ENCODE assay signal across 8 cellular contexts in the genomic region with DNA sequence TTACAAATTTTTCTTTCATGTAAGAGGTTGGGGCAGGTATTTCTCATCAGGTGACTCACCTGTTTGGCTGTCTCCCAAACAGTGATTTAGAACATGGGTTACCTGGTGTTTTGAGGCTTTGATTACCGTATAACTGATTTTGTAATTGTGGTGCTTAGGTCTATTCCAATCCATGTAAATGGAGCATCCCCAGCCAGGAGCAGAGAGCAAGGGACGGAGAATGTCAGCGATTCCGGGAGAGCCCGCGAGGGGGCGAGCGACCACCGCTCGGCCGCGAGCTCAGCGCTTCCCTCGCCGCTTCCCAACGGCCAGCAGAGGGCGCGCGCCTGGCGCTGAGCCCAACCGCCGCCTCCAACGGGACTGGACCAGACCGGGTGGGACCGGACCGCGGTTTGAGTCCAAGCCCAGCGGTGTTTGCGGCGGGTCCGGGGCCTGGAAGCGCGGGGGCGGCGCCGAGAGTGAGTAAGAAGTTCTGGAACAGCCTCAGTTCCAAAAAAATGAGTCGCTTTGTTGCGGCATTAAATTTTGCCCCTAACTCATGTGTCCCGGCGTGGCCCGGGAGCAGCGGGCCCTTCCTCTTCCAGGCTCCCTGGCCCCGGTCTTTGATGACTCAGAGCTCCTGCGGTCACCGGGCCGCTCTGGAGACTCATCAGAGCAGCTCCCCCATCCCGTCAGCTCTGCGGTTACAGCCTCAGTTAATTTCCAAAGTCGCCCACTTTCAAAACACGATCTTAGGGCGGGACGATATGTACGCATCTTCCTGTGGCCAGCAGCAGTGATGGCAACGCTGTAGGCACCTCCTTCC. TPM values are rescaled to one million over a fixed set of nuclear protein-coding genes. Genes with fewer than 3 reads are reported as not detected.
DNase-seq lines count a peak whose midpoint lies in the region; ATAC-seq and TF ChIP-seq lines count a peak whose summit lies in the region.
"Not testable (repeated sequence)": the region's sequence is repeated elsewhere in the genome, so short reads cannot be mapped to it uniquely, and the experiment has no call there.

No MANE protein-coding gene starts in this region.

- not testable (repeated sequence) for H3K36me3 ChIP-seq in skeletal muscle satellite cell (ENCODE audit: insufficient read depth, low read length)

- ATAC-seq in GM19467 (IDR thresholded peaks at IDR 0.05; ENCODE audit: unreplicated experiment) (peak; percentile 81), HG03039 (IDR thresholded peaks at IDR 0.05; ENCODE audit: unreplicated experiment) (peak; percentile 43), left lobe of liver (peak; percentile 92)
- peak; percentile 51 to 58 for ATAC-seq in activated CD4-positive, CD25-positive, alpha-beta regulatory T cell treated with anti-CD3 and anti-CD28 coated beads, Interleukin-2, amount 50 U/mL, for 24 hours
- ATAC-seq in effector memory CD8-positive, alpha-beta T cell (replicated peaks): peak; percentile 79

- H3K4me3 Mint-ChIP-seq in Calu3 (ENCODE audit: low read depth, unreplicated experiment); effector memory CD8-positive, alpha-beta T cell: not testable (repeated sequence)

- not testable (repeated sequence) for H3K27me3 Mint-ChIP-seq in Calu3 (ENCODE audit: unreplicated experiment); effector memory CD8-positive, alpha-beta T cell

- H3K4me2 ChIP-seq in skeletal muscle satellite cell (ENCODE audit: low read length): peak overlapping the region; percentile 68

- TF ChIP-seq CTCF in Calu3 (IDR thresholded peaks at IDR 0.05; ENCODE audit: unreplicated experiment): not testable (repeated sequence)

- H3K9me3 Mint-ChIP-seq in Calu3 (ENCODE audit: low read depth, unreplicated experiment); effector memory CD8-positive, alpha-beta T cell: not testable (repeated sequence)

- peak; percentile 2 for DNase-seq in Calu3
- DNase-seq in NAMALWA (ENCODE audit: low spot score): peak; percentile 30
- peak in 1 of 3 experiments; percentile 6 for DNase-seq in effector memory CD8-positive, alpha-beta T cell
- not testable (repeated sequence) for DNase-seq in left lobe of liver (ENCODE audit: low spot score)

- CTCF ChIA-PET in Calu3 (lab: Charles Lee): interaction anchor here (1.2 kb wide), 1 partner anchor 142 kb away, joined by 3 read pairs; no protein-coding TSS in a partner anchor

- not testable (repeated sequence) for H3K36me3 Mint-ChIP-seq in Calu3 (ENCODE audit: insufficient read depth, unreplicated experiment); effector memory CD8-positive, alpha-beta T cell (ENCODE audit: insufficient read depth)

- not testable (repeated sequence) for H3K27me3 ChIP-seq in skeletal muscle satellite cell (ENCODE audit: control insufficient read depth, insufficient read depth, low read length)

- not testable (repeated sequence) for H3K9me3 ChIP-seq in skeletal muscle satellite cell (replicated peaks; ENCODE audit: low read length)

- BruUV-seq in Calu3 (replicated peaks; lab: Mats Ljungman, UMichigan): not testable (repeated sequence)

- H3K27ac Mint-ChIP-seq in Calu3 (ENCODE audit: unreplicated experiment); effector memory CD8-positive, alpha-beta T cell: not testable (repeated sequence)

- H3K4me1 Mint-ChIP-seq in Calu3 (ENCODE audit: low read depth, unreplicated experiment); effector memory CD8-positive, alpha-beta T cell (ENCODE audit: low read depth in 2 of 2): not testable (repeated sequence)

- peaks cover 11% of the 10 kb centered on the region for H3K4me1 ChIP-seq in skeletal muscle satellite cell (ENCODE audit: control insufficient read depth, insufficient read depth, low read length)

- intact Hi-C loops in Calu3 (cut with micrococcal nuclease; ENCODE audit: unreplicated experiment): loop anchor here (5.0 kb wide), 1 partner anchor 191 kb away; no protein-coding TSS in a partner anchor

- H3K9ac ChIP-seq in skeletal muscle satellite cell (ENCODE audit: low read depth, low read length): not testable (repeated sequence)

- H3K4me3 ChIP-seq in skeletal muscle satellite cell (ENCODE audit: low read length): peak overlapping the region; percentile 34

RNA-seq across cellular contexts. Expression of a gene that starts 37.9 kb away (rescaled TPM):
- total RNA-seq in Calu3 (2022): 0.76 and 1.8 TPM in 2 replicates
- total RNA-seq in left lobe of liver: 23.5 TPM
- total RNA-seq in skeletal muscle satellite cell (2012; rRNA removed): 18.8 and 21.3 TPM in 2 replicates

RNA-seq across cellular contexts. Expression of a gene that starts 56.4 kb away (rescaled TPM):
- total RNA-seq in Calu3 (2022) (1.2 and 1.3 TPM in 2 replicates), left lobe of liver (0.55 TPM)
- total RNA-seq in skeletal muscle satellite cell (2012; rRNA removed): 0.76 and 1.3 TPM in 2 replicates
